1 cellular context compared by ENCODE assay signal in genomic region chr1:207822124-207822601, GRCh38.
A peak's percentile ranks its signal among the peaks of the same experiment; 100 is the strongest.
TF ChIP-seq lines count a peak whose summit lies in the region.

No MANE protein-coding gene starts in this region.

TF ChIP-seq in GM12878, 131 proteins besides CTCF, POLR2A, EP300 and RAD21 (continued from another document and continues in another):
- TF ChIP-seq CEBPZ (IDR thresholded peaks at IDR 0.05; ENCODE audit: low read depth, low read length) = no peak
- TF ChIP-seq STAT3 (IDR thresholded peaks at IDR 0.05; ENCODE audit: low read depth, low read length) = 0 out of 2 replicates have a peak, but pooled peaks have one; percentile 49
- TF ChIP-seq ZNF622 (IDR thresholded peaks at IDR 0.05) = no peak
- no peak for TF ChIP-seq HDAC6 (IDR thresholded peaks at IDR 0.05; ENCODE audit: unreplicated experiment)
- no peak for TF ChIP-seq PML (IDR thresholded peaks at IDR 0.05; ENCODE audit: low read length)
- TF ChIP-seq IKZF1 (conservative IDR thresholded peaks at IDR 0.05) = peak; percentile 75
- no peak; the same call in 1 of the 2 replicates for TF ChIP-seq GATAD2B (conservative IDR thresholded peaks at IDR 0.05; ENCODE audit: low read depth)
- TF ChIP-seq RBBP5 (conservative IDR thresholded peaks at IDR 0.05) = no peak
- no peak for TF ChIP-seq USF2 (IDR thresholded peaks at IDR 0.05; ENCODE audit: borderline replicate concordance, low read depth, low read length)
- no peak for TF ChIP-seq YBX1 (IDR thresholded peaks at IDR 0.05)
- TF ChIP-seq ZBTB11 (CRISPR knock-in tag; IDR thresholded peaks at IDR 0.05) = no peak
- TF ChIP-seq FOS (IDR thresholded peaks at IDR 0.05; ENCODE audit: borderline replicate concordance, extremely low read depth, insufficient read length) = no peak
- TF ChIP-seq MEF2B (IDR thresholded peaks at IDR 0.05; ENCODE audit: partially characterized antibody, poor library complexity, severe bottlenecking) = peak; percentile 97
- TF ChIP-seq NBN (IDR thresholded peaks at IDR 0.05) = peak; percentile 79; the same call in 1 of the 2 replicates
- no peak for TF ChIP-seq EZH2 (IDR thresholded peaks at IDR 0.05; ENCODE audit: borderline replicate concordance, control insufficient read depth, low read depth, low read length)
- no peak for TF ChIP-seq IRF4 (IDR thresholded peaks at IDR 0.05; ENCODE audit: low read depth, low read length)
- no peak; the same call in 1 of the 2 replicates for TF ChIP-seq MTA2 (IDR thresholded peaks at IDR 0.05; ENCODE audit: low read depth)
- TF ChIP-seq CHD2 (IDR thresholded peaks at IDR 0.05; ENCODE audit: borderline replicate concordance, low read depth, low read length) = no peak
- no peak for TF ChIP-seq SIN3A (IDR thresholded peaks at IDR 0.05; ENCODE audit: low read depth, low read length)
- TF ChIP-seq SMC3 (IDR thresholded peaks at IDR 0.05; ENCODE audit: borderline replicate concordance, low read length) = no peak
- no peak for TF ChIP-seq PRDM15 (CRISPR knock-in tag; IDR thresholded peaks at IDR 0.05)
- TF ChIP-seq MTA3 (IDR thresholded peaks at IDR 0.05; ENCODE audit: borderline replicate concordance, low read length) = peak; percentile 77; the same call in 1 of the 2 replicates
- TF ChIP-seq SUZ12 (IDR thresholded peaks at IDR 0.05; ENCODE audit: unreplicated experiment) = no peak
- TF ChIP-seq ZNF24 (IDR thresholded peaks at IDR 0.05) = no peak
- no peak for TF ChIP-seq HDAC2 (IDR thresholded peaks at IDR 0.05)
- TF ChIP-seq ATF2 (IDR thresholded peaks at IDR 0.05; ENCODE audit: low read length) = 0 out of 2 replicates have a peak, but pooled peaks have one; percentile 24
- no peak for TF ChIP-seq NR2C1 (IDR thresholded peaks at IDR 0.05)
- no peak for TF ChIP-seq NRF1 (conservative IDR thresholded peaks at IDR 0.05; ENCODE audit: low read depth, low read length)
- TF ChIP-seq RELA (IDR thresholded peaks at IDR 0.05; ENCODE audit: borderline replicate concordance, partially characterized antibody) = peak; percentile 9
- TF ChIP-seq SIX5 (IDR thresholded peaks at IDR 0.05; ENCODE audit: low read depth, low read length, severe bottlenecking) = no peak
- TF ChIP-seq ETV6 (conservative IDR thresholded peaks at IDR 0.05 in 1 of 2, IDR thresholded peaks at IDR 0.05 in 1 of 2; ENCODE audit: borderline replicate concordance in 1 of 2, low read depth in 1 of 2) = no peak
- no peak for TF ChIP-seq ESRRA (IDR thresholded peaks at IDR 0.05; ENCODE audit: low read length)
- no peak for TF ChIP-seq E4F1 (IDR thresholded peaks at IDR 0.05; ENCODE audit: borderline replicate concordance, partially characterized antibody)
- TF ChIP-seq MEF2A (IDR thresholded peaks at IDR 0.05; ENCODE audit: insufficient read depth, low read depth, low read length) = no peak
- TF ChIP-seq ZZZ3 (IDR thresholded peaks at IDR 0.05; ENCODE audit: control insufficient read depth, insufficient read length, low read depth) = no peak
- 0 out of 2 replicates have a peak, but pooled peaks have one; percentile 23 for TF ChIP-seq NR2F1 (conservative IDR thresholded peaks at IDR 0.05)
- no peak for TF ChIP-seq BCL3 (IDR thresholded peaks at IDR 0.05; ENCODE audit: borderline replicate concordance, insufficient read depth, low read depth, low read length, poor library complexity, severe bottlenecking)
- TF ChIP-seq USF1 (IDR thresholded peaks at IDR 0.05; ENCODE audit: borderline replicate concordance, extremely low read length, insufficient read depth, low read depth, low read length) = no peak
- TF ChIP-seq TCF7 (IDR thresholded peaks at IDR 0.05; ENCODE audit: borderline replicate concordance) = no peak
- TF ChIP-seq RELB (IDR thresholded peaks at IDR 0.05; ENCODE audit: low read depth) = peak; percentile 67; the same call in 1 of the 2 replicates
